18 cellular contexts compared by ENCODE assay signal in the genomic region with DNA sequence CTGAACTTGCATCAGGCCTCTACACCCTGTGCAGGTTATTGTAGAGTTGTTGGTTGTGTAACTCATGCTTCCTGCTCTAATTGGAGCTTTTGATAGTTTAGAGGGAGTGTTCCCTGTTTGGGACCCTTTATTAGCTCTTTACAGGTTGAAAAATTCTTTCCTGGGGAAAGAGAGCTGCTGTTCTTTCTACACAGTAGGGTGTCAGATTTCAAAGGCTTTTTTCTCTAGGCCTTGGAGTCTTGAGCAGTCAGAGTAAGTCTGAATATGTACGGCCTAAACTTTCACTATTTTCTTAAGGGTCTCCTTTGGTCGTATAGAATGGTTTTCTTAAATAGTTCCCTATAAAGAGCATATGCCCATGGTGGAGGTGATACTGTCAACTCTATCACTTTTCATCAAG.
DNase-seq lines count a peak whose midpoint lies in the region; TF ChIP-seq lines count a peak whose summit lies in the region.
"Had no signal": no experiment of that assay in that cellular context is flagged by ENCODE, and none has a peak within 500 bp of the region (broad histone marks: within the 10 kb centered on the region; RNA-seq: fewer than 3 reads in every experiment).

No MANE protein-coding gene starts in this region.

- no peaks in the 10 kb centered on the region for H3K9me3 ChIP-seq in testis

- no peaks in the 10 kb centered on the region for H3K27me3 ChIP-seq in testis

- POLR2A ChIA-PET in activated CD4-positive, alpha-beta T cell treated with anti-CD3 and anti-CD28 coated beads, Interleukin-2, amount 10 ng/mL, durations not matched to agents 7 days and 5 days (lab: Charles Lee): no interaction called here

- no peak for TF ChIP-seq POLR2A in testis (IDR thresholded peaks at IDR 0.05)

- no peak for TF ChIP-seq CTCF in testis (IDR thresholded peaks at IDR 0.05)
- no peak for TF ChIP-seq CTCF in GM20000 (IDR thresholded peaks at IDR 0.05; ENCODE audit: extremely low read depth, missing control alignments)

- H3K4me1 Mint-ChIP-seq in activated CD4-positive, alpha-beta T cell treated with anti-CD3 and anti-CD28 coated beads, Interleukin-2, amount 10 ng/mL, durations not matched to agents 24 days and 14 days: no peaks in the 10 kb centered on the region
- H3K4me1 Mint-ChIP-seq in activated CD4-positive, alpha-beta T cell treated with anti-CD3 and anti-CD28 coated beads, Interleukin-2, amount 10 ng/mL, durations not matched to agents 7 days and 5 days: no peaks in the 10 kb centered on the region

- intact Hi-C loops in activated CD4-positive, alpha-beta T cell treated with anti-CD3 and anti-CD28 coated beads, Interleukin-2, amount 10 ng/mL, durations not matched to agents 24 days and 14 days (cut with micrococcal nuclease): no loop called here
- intact Hi-C loops in testis (cut with DNase I; ENCODE audit: low total_unique reads): no loop called here

- CTCF ChIA-PET in activated CD4-positive, alpha-beta T cell treated with anti-CD3 and anti-CD28 coated beads, Interleukin-2, amount 10 ng/mL, durations not matched to agents 7 days and 5 days (lab: Charles Lee): interaction anchor here (1.3 kb wide), 1 partner anchor 15 kb away, joined by 3 read pairs; no protein-coding TSS in a partner anchor

- no peaks in the 10 kb centered on the region for H3K36me3 Mint-ChIP-seq in activated CD4-positive, alpha-beta T cell treated with anti-CD3 and anti-CD28 coated beads, Interleukin-2, amount 10 ng/mL, durations not matched to agents 24 days and 14 days (ENCODE audit: low read depth)
- H3K36me3 Mint-ChIP-seq in activated CD4-positive, alpha-beta T cell treated with anti-CD3 and anti-CD28 coated beads, Interleukin-2, amount 10 ng/mL, durations not matched to agents 7 days and 5 days (ENCODE audit: low read depth): no peaks in the 10 kb centered on the region

- H3K4me3 ChIP-seq in testis: no peak overlapping the region
- H3K4me3 ChIP-seq: GM12878 had no signal

- 62 to 65% methylated on average over 2 of the region's 2 CpGs for WGBS in testis, 2 donors

- H3K27ac ChIP-seq in testis: no peak overlapping the region
- H3K27ac ChIP-seq: C4-2B, KMS-11 had no signal

- peaks cover 4% of the 10 kb centered on the region for H3K27me3 Mint-ChIP-seq in activated CD4-positive, alpha-beta T cell treated with anti-CD3 and anti-CD28 coated beads, Interleukin-2, amount 10 ng/mL, durations not matched to agents 24 days and 14 days
- peaks cover 9% of the 10 kb centered on the region for H3K27me3 Mint-ChIP-seq in activated CD4-positive, alpha-beta T cell treated with anti-CD3 and anti-CD28 coated beads, Interleukin-2, amount 10 ng/mL, durations not matched to agents 7 days and 5 days

- H3K4me1 ChIP-seq in testis: no peaks in the 10 kb centered on the region

- no peak overlapping the region for H3K27ac Mint-ChIP-seq in activated CD4-positive, alpha-beta T cell treated with anti-CD3 and anti-CD28 coated beads, Interleukin-2, amount 10 ng/mL, durations not matched to agents 24 days and 14 days
- no peak overlapping the region for H3K27ac Mint-ChIP-seq in activated CD4-positive, alpha-beta T cell treated with anti-CD3 and anti-CD28 coated beads, Interleukin-2, amount 10 ng/mL, durations not matched to agents 7 days and 5 days

- no peaks in the 10 kb centered on the region for H3K9me3 Mint-ChIP-seq in activated CD4-positive, alpha-beta T cell treated with anti-CD3 and anti-CD28 coated beads, Interleukin-2, amount 10 ng/mL, durations not matched to agents 24 days and 14 days
- no peaks in the 10 kb centered on the region for H3K9me3 Mint-ChIP-seq in activated CD4-positive, alpha-beta T cell treated with anti-CD3 and anti-CD28 coated beads, Interleukin-2, amount 10 ng/mL, durations not matched to agents 7 days and 5 days

- no peak overlapping the region for H3K4me3 Mint-ChIP-seq in activated CD4-positive, alpha-beta T cell treated with anti-CD3 and anti-CD28 coated beads, Interleukin-2, amount 10 ng/mL, durations not matched to agents 24 days and 14 days
- H3K4me3 Mint-ChIP-seq in activated CD4-positive, alpha-beta T cell treated with anti-CD3 and anti-CD28 coated beads, Interleukin-2, amount 10 ng/mL, durations not matched to agents 7 days and 5 days: no peak overlapping the region

- no peaks in the 10 kb centered on the region for H3K36me3 ChIP-seq in testis (ENCODE audit: low read depth, missing control alignments)

- DNase-seq in activated CD4-positive, alpha-beta T cell treated with anti-CD3 and anti-CD28 coated beads, Interleukin-2, amount 10 ng/mL, durations not matched to agents 24 days and 14 days: peak; percentile 29
- DNase-seq in activated CD4-positive, alpha-beta T cell treated with anti-CD3 and anti-CD28 coated beads, Interleukin-2, amount 10 ng/mL, durations not matched to agents 7 days and 5 days: no peak
- DNase-seq in astrocyte of the hippocampus (ENCODE audit: low read depth, low spot score) (peak; percentile 41), left kidney (ENCODE audit: low read depth, low spot score) (peak; percentile 73), cerebellum (ENCODE audit: low spot score) (no peak), testis (no peak), GM20000 (ENCODE audit: low spot score) (no peak)
- no peak for DNase-seq in effector CD8-positive, alpha-beta T cell (lab: John Stamatoyannopoulos, UW)
- DNase-seq: COR-L47, DMS153, MM.1S, NCI-H1105 treated with DMSO at 0.1 percent for 48 hours, NCI-H187 treated with DMSO at 0.1 percent for 48 hours, NCI-H510A treated with DMSO at 0.1 percent for 48 hours, SHP77 treated with DMSO at 0.1 percent for 48 hours had no signal

Comparison
In these comparisons a context has a peak if more than half of its experiments do, and no peak if none do; other contexts are left out.
1. DNase-seq: peak in activated CD4-positive, alpha-beta T cell treated with anti-CD3 and anti-CD28 coated beads, Interleukin-2, amount 10 ng/mL, durations not matched to agents 24 days and 14 days (single experiment), astrocyte of the hippocampus (single experiment) and left kidney (single experiment); none in activated CD4-positive, alpha-beta T cell treated with anti-CD3 and anti-CD28 coated beads, Interleukin-2, amount 10 ng/mL, durations not matched to agents 7 days and 5 days (single experiment), effector CD8-positive, alpha-beta T cell (single experiment), cerebellum (single experiment), testis (single experiment) and GM20000 (single experiment).